14 cellular contexts compared by ENCODE assay signal in genomic region chr11:93733474-93733873, GRCh38. TPM values are rescaled to one million over a fixed set of nuclear protein-coding genes. Genes with fewer than 3 reads are reported as not detected.
DNase-seq lines count a peak whose midpoint lies in the region; ATAC-seq and TF ChIP-seq lines count a peak whose summit lies in the region.
"Had no signal": no experiment of that assay in that cellular context is flagged by ENCODE, and none has a peak within 500 bp of the region (broad histone marks: within the 10 kb centered on the region; RNA-seq: fewer than 3 reads in every experiment).

No MANE protein-coding gene starts in this region.

- peaks cover 97% of the 10 kb centered on the region for H3K36me3 Mint-ChIP-seq in stimulated activated naive CD8-positive, alpha-beta T cell treated with anti-CD3 and anti-CD28 coated beads, Interleukin-15, Interleukin-2, amounts not matched to agents 100 ng/mL and 50 ng/mL, for 24 hours (ENCODE audit: low read depth)
- peaks cover 99% of the 10 kb centered on the region for H3K36me3 Mint-ChIP-seq in effector memory CD8-positive, alpha-beta T cell (ENCODE audit: insufficient read depth)
- peaks cover 100% of the 10 kb centered on the region for H3K36me3 Mint-ChIP-seq in stimulated activated effector memory CD8-positive, alpha-beta T cell treated with anti-CD3 and anti-CD28 coated beads, Interleukin-12 subunit alpha, Interleukin-12 subunit beta, amount 100 ng/mL, for 72 hours

- H3K4me3 ChIP-seq in RWPE2 (ENCODE audit: severe bottlenecking) (no peak overlapping the region), vagina (no peak overlapping the region)
- H3K4me3 ChIP-seq: skin epidermis, testis had no signal

- intact Hi-C loops in vagina (cut with DNase I) = no loop called here

- TF ChIP-seq POLR2A in vagina (IDR thresholded peaks at IDR 0.05) = no peak

- TF ChIP-seq CTCF in RWPE2 (IDR thresholded peaks at IDR 0.05; ENCODE audit: poor library complexity, severe bottlenecking) (no peak), vagina (IDR thresholded peaks at IDR 0.05) (no peak)

- H3K27ac ChIP-seq in RWPE2 (ENCODE audit: poor library complexity, severe bottlenecking) (peak overlapping the region; percentile 87), vagina (no peak overlapping the region)
- H3K27ac ChIP-seq: testis had no signal

- no peaks in the 10 kb centered on the region for H3K27me3 Mint-ChIP-seq in stimulated activated naive CD8-positive, alpha-beta T cell treated with anti-CD3 and anti-CD28 coated beads, Interleukin-15, Interleukin-2, amounts not matched to agents 100 ng/mL and 50 ng/mL, for 24 hours
- H3K27me3 Mint-ChIP-seq in effector memory CD8-positive, alpha-beta T cell = no peaks in the 10 kb centered on the region
- H3K27me3 Mint-ChIP-seq: naive B cell had no signal

- peaks cover 54% of the 10 kb centered on the region for H3K4me1 Mint-ChIP-seq in stimulated activated naive CD8-positive, alpha-beta T cell treated with anti-CD3 and anti-CD28 coated beads, Interleukin-15, Interleukin-2, amounts not matched to agents 100 ng/mL and 50 ng/mL, for 24 hours (ENCODE audit: low read depth)
- peaks cover 28 to 52% of the 10 kb centered on the region in 2 donors for H3K4me1 Mint-ChIP-seq in effector memory CD8-positive, alpha-beta T cell (ENCODE audit: low read depth in 2 of 2)
- H3K4me1 Mint-ChIP-seq in stimulated activated effector memory CD8-positive, alpha-beta T cell treated with anti-CD3 and anti-CD28 coated beads, Interleukin-12 subunit alpha, Interleukin-12 subunit beta, amount 100 ng/mL, for 72 hours = peaks cover 47% of the 10 kb centered on the region

- peaks cover 26% of the 10 kb centered on the region for H3K4me1 ChIP-seq in RWPE2 (ENCODE audit: insufficient read depth, poor library complexity, severe bottlenecking)
- H3K4me1 ChIP-seq in vagina = peaks cover 36% of the 10 kb centered on the region
- H3K4me1 ChIP-seq: testis had no signal

- H3K36me3 ChIP-seq in RWPE2 (ENCODE audit: low read depth) (peaks cover 100% of the 10 kb centered on the region), vagina (peaks cover 5 to 97% of the 10 kb centered on the region in 2 donors)

- no peaks in the 10 kb centered on the region for H3K27me3 ChIP-seq in RWPE2 (ENCODE audit: insufficient read depth, poor library complexity, severe bottlenecking)
- H3K27me3 ChIP-seq in vagina = no peaks in the 10 kb centered on the region
- H3K27me3 ChIP-seq: testis had no signal

- H3K9me3 Mint-ChIP-seq in stimulated activated naive CD8-positive, alpha-beta T cell treated with anti-CD3 and anti-CD28 coated beads, Interleukin-15, Interleukin-2, amounts not matched to agents 100 ng/mL and 50 ng/mL, for 24 hours = no peaks in the 10 kb centered on the region
- H3K9me3 Mint-ChIP-seq in effector memory CD8-positive, alpha-beta T cell = no peaks in the 10 kb centered on the region
- no peaks in the 10 kb centered on the region for H3K9me3 Mint-ChIP-seq in stimulated activated effector memory CD8-positive, alpha-beta T cell treated with anti-CD3 and anti-CD28 coated beads, Interleukin-12 subunit alpha, Interleukin-12 subunit beta, amount 100 ng/mL, for 72 hours
- H3K9me3 Mint-ChIP-seq: immature natural killer cell, naive B cell had no signal

- peak overlapping the region; percentile 71 for H3K27ac Mint-ChIP-seq in stimulated activated naive CD8-positive, alpha-beta T cell treated with anti-CD3 and anti-CD28 coated beads, Interleukin-15, Interleukin-2, amounts not matched to agents 100 ng/mL and 50 ng/mL, for 24 hours
- H3K27ac Mint-ChIP-seq in effector memory CD8-positive, alpha-beta T cell = peak overlapping the region; percentile 59 to 72
- peak overlapping the region; percentile 32 for H3K27ac Mint-ChIP-seq in stimulated activated effector memory CD8-positive, alpha-beta T cell treated with anti-CD3 and anti-CD28 coated beads, Interleukin-12 subunit alpha, Interleukin-12 subunit beta, amount 100 ng/mL, for 72 hours

- DNase-seq in stimulated activated naive CD8-positive, alpha-beta T cell treated with anti-CD3 and anti-CD28 coated beads, Interleukin-15, Interleukin-2, amounts not matched to agents 100 U/mL and 50 U/mL, for 24 hours = no peak
- DNase-seq in RWPE2 (ENCODE audit: low spot score) (no peak), vagina (ENCODE audit: extremely low spot score in 2 of 2) (no peak), iPS-NIHi11 (ENCODE audit: low spot score) (no peak)
- DNase-seq in effector memory CD8-positive, alpha-beta T cell = no peak
- no peak for DNase-seq in stimulated activated effector memory CD8-positive, alpha-beta T cell treated with anti-CD3 and anti-CD28 coated beads, Interleukin-12 subunit alpha, Interleukin-12 subunit beta, amount 100 ng/mL, for 72 hours (ENCODE audit: low spot score in 2 of 2)
- DNase-seq: COR-L47, immature natural killer cell, naive B cell, T-helper 9 cell, testis had no signal

- no peak for ATAC-seq in stimulated activated naive CD8-positive, alpha-beta T cell treated with anti-CD3 and anti-CD28 coated beads, Interleukin-15, Interleukin-2, amounts not matched to agents 100 U/mL and 50 U/mL, for 24 hours
- ATAC-seq in RWPE2 (ENCODE audit: low read depth) (no peak), GM18861 (IDR thresholded peaks at IDR 0.05; ENCODE audit: unreplicated experiment) (no peak)
- ATAC-seq in effector memory CD8-positive, alpha-beta T cell (replicated peaks) = no peak
- no peak for ATAC-seq in stimulated activated effector memory CD8-positive, alpha-beta T cell treated with anti-CD3 and anti-CD28 coated beads, Interleukin-12 subunit alpha, Interleukin-12 subunit beta, amount 100 ng/mL, for 72 hours

- H3K4me3 Mint-ChIP-seq in stimulated activated naive CD8-positive, alpha-beta T cell treated with anti-CD3 and anti-CD28 coated beads, Interleukin-15, Interleukin-2, amounts not matched to agents 100 ng/mL and 50 ng/mL, for 24 hours = peak overlapping the region; percentile 100
- H3K4me3 Mint-ChIP-seq in effector memory CD8-positive, alpha-beta T cell = no peak overlapping the region
- H3K4me3 Mint-ChIP-seq in stimulated activated effector memory CD8-positive, alpha-beta T cell treated with anti-CD3 and anti-CD28 coated beads, Interleukin-12 subunit alpha, Interleukin-12 subunit beta, amount 100 ng/mL, for 72 hours = peak overlapping the region; percentile 11
- H3K4me3 Mint-ChIP-seq: immature natural killer cell, naive B cell had no signal

- H3K9me3 ChIP-seq in RWPE2 (ENCODE audit: severe bottlenecking) (no peaks in the 10 kb centered on the region), vagina (no peaks in the 10 kb centered on the region)
- H3K9me3 ChIP-seq: testis had no signal

RNA-seq across cellular contexts. Expression of gene TAF1D, which starts 7.8 kb away (rescaled TPM):
- 148 TPM for total RNA-seq in vagina

RNA-seq across cellular contexts. Expression of gene C11orf54, which starts 8.0 kb away (rescaled TPM):
- 19.4 TPM for total RNA-seq in vagina

RNA-seq across cellular contexts. Expression of gene MED17, which starts 50.6 kb away (rescaled TPM):
- total RNA-seq in vagina = 29.0 TPM

Comparison
In these comparisons a context has a peak if more than half of its experiments do, and no peak if none do; other contexts are left out.
1. H3K4me3 Mint-ChIP-seq: peak in stimulated activated naive CD8-positive, alpha-beta T cell treated with anti-CD3 and anti-CD28 coated beads, Interleukin-15, Interleukin-2, amounts not matched to agents 100 ng/mL and 50 ng/mL, for 24 hours (single experiment) and stimulated activated effector memory CD8-positive, alpha-beta T cell treated with anti-CD3 and anti-CD28 coated beads, Interleukin-12 subunit alpha, Interleukin-12 subunit beta, amount 100 ng/mL, for 72 hours (single experiment); none in effector memory CD8-positive, alpha-beta T cell (0 of 2).
2. Peak in every context shown above with its lines, with median percentiles within 50 percentile points of each other: H3K27ac Mint-ChIP-seq.